8 cellular contexts compared by ENCODE assay signal in the genomic region with DNA sequence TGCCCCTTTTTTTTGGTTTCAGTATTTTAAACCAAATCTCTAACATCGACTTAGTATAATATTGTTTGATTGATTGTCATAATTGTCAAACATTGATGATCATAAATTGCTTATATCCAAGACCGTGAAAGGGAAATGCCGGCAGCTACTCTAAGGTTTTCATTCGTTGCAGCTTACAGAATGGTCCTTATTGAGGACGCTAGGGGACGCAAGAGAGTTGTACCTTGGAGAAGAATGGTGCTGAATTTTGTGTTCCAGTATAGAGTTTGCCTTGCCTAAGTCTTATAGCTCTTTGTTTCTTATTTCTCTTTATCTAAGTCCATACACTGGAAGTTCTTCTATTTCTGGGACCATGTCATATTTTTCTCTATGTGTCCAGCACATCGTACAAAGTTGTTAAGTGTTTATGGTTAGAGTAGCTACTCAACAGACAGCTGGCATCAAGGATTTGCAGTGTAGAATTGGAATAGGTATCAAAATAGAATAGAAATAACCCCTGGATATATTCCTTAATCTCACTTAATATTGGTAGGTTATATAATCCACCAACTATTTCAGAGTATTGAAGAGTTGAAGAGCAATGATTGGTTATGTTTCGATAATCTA.
DNase-seq lines count a peak whose midpoint lies in the region; ATAC-seq, FAIRE-seq and TF ChIP-seq lines count a peak whose summit lies in the region.
"Not testable (repeated sequence)": the region's sequence is repeated elsewhere in the genome, so short reads cannot be mapped to it uniquely, and the experiment has no call there.

No MANE protein-coding gene starts in this region.

- not testable (repeated sequence) for H2AK5ac ChIP-seq in H9 (ENCODE audit: insufficient read length, low read length)

- not testable (repeated sequence) for H3T11ph ChIP-seq in H9 (ENCODE audit: low read length)

- 0 out of 2 replicates have a peak, but pooled peaks have one; percentile 7 for ATAC-seq in PC-3
- ATAC-seq in right lobe of liver: peak; percentile 38 to 47 (median 43)

- H3K27ac Mint-ChIP-seq in CD14-positive monocyte, H9: not testable (repeated sequence)

- H3K9me2 ChIP-seq in PC-3 (replicated peaks; ENCODE audit: low read length): not testable (repeated sequence)

- H3K9ac ChIP-seq in H9 (ENCODE audit: extremely low read depth, insufficient read length, low read length); PC-3 (ENCODE audit: low read length): not testable (repeated sequence)

- POLR2A ChIA-PET in PC-3 (lab: Charles Lee; ENCODE audit: unreplicated experiment): interaction anchor here (1.1 kb wide), 1 partner anchor 68 kb away, joined by 3 read pairs; no protein-coding TSS in a partner anchor

- CTCF ChIA-PET in PC-3 (lab: Charles Lee): interaction anchor here (0.6 to 1.0 kb wide), 6 partner anchors 67 to 798 kb away, joined by 3 to 12 read pairs (median 4); a partner anchor contains a TSS

- H2BK5ac ChIP-seq in H9 (ENCODE audit: insufficient read length, low read length): not testable (repeated sequence)

- H3K9me3 ChIP-seq in H9 (ENCODE audit: control insufficient read depth, low read depth, low read length); PC-3 (ENCODE audit: low read length); adrenal gland (replicated peaks in 1 of 3); right lobe of liver; small intestine (ENCODE audit: control insufficient read depth, low read depth): not testable (repeated sequence)

- H3K4ac ChIP-seq in H9 (ENCODE audit: low read depth, low read length): not testable (repeated sequence)

- H3K14ac ChIP-seq in H9 (ENCODE audit: insufficient read depth, low read length): not testable (repeated sequence)

- not testable (repeated sequence) for H2BK120ac ChIP-seq in H9 (ENCODE audit: low read depth, low read length, poor library complexity, severe bottlenecking)

- not testable (repeated sequence) for H2BK20ac ChIP-seq in H9 (ENCODE audit: low read depth, low read length, poor library complexity, severe bottlenecking)

- H4K5ac ChIP-seq in H9 (ENCODE audit: insufficient read length, low read depth, low read length): not testable (repeated sequence)

- not testable (repeated sequence) for H3K79me2 ChIP-seq in H9 (ENCODE audit: insufficient read depth, low read length); PC-3 (ENCODE audit: low read length)

- not testable (repeated sequence) for H3K27me3 ChIP-seq in H9 (ENCODE audit: insufficient read depth, low read length); PC-3 (ENCODE audit: low read length); adrenal gland; right lobe of liver; small intestine (ENCODE audit: control insufficient read depth in 2 of 2, insufficient read depth in 2 of 2, low read length in 2 of 2)

- intact Hi-C loops in CD14-positive monocyte (cut with micrococcal nuclease); adrenal gland (cut with DNase I); right lobe of liver (cut with DNase I): not testable (repeated sequence)
- intact Hi-C loops in PC-3 (cut with micrococcal nuclease): loop anchor here (10.0 kb wide), 1 partner anchor 326 kb away; a partner anchor contains a TSS

- H3K56ac ChIP-seq in H9 (ENCODE audit: insufficient read length, low read depth, low read length): not testable (repeated sequence)

- not testable (repeated sequence) for DNase-seq in CD14-positive monocyte (ENCODE audit: low spot score); H9
- peak; percentile 70 for DNase-seq in NCI-H1694 treated with DMSO at 0.1 percent for 48 hours (lab: John Stamatoyannopoulos, UW)
- peak; percentile 79 for DNase-seq in PC-3
- peak; percentile 19 to 64 (median 28) for DNase-seq in adrenal gland
- peak; percentile 68 for DNase-seq in fibroblast of mammary gland (ENCODE audit: low read depth)
- DNase-seq in right lobe of liver: peak in 1 of 3 donors; percentile 46
- peak; percentile 77 for DNase-seq in small intestine

- H3K36me3 Mint-ChIP-seq in CD14-positive monocyte; H9 (ENCODE audit: insufficient read depth in 1 of 3, low read depth in 3 of 3): not testable (repeated sequence)

- not testable (repeated sequence) for H3K23me2 ChIP-seq in H9 (ENCODE audit: insufficient read length, low read depth, low read length, poor library complexity, severe bottlenecking)

- not testable (repeated sequence) for TF ChIP-seq POLR2A in adrenal gland (IDR thresholded peaks at IDR 0.05); right lobe of liver (IDR thresholded peaks at IDR 0.05)

- not testable (repeated sequence) for FAIRE-seq in small intestine (lab: Jason Lieb, UNC)

- H4K20me1 ChIP-seq in H9 (ENCODE audit: control insufficient read depth, insufficient read depth, insufficient read length); PC-3 (ENCODE audit: low read length): not testable (repeated sequence)

- not testable (repeated sequence) for H3F3A ChIP-seq in PC-3 (ENCODE audit: low read length, unreplicated experiment)

- not testable (repeated sequence) for H2BK15ac ChIP-seq in H9 (ENCODE audit: low read depth, low read length)

- WGBS in H9 (ENCODE audit: extremely low coverage, insufficient read length, low lambda C conversion rate): no CpG with 5 or more reads among the region's 8 CpGs
- WGBS in adrenal gland, 4 donors: 22 to 28% (median 25%) methylated on average over 8 of the region's 8 CpGs
- WGBS in right lobe of liver (ENCODE audit: insufficient coverage, low coverage, low lambda C conversion rate, missing lambda C conversion rate): 16% methylated on average over 8 of the region's 8 CpGs
- 3 to 23% (median 17%) methylated on average over 7 to 8 of the region's 8 CpGs for WGBS in small intestine, 3 donors

- not testable (repeated sequence) for H3K36me3 ChIP-seq in PC-3 (ENCODE audit: low read depth, low read length); adrenal gland (replicated peaks in 1 of 2); right lobe of liver; small intestine (ENCODE audit: control insufficient read depth in 2 of 2, insufficient read depth in 2 of 2, low read length in 2 of 2)

- H3K4me1 ChIP-seq in H9 (ENCODE audit: insufficient read depth, low read length); adrenal gland (replicated peaks in 1 of 2); right lobe of liver; small intestine (ENCODE audit: control insufficient read depth in 2 of 2, insufficient read depth in 1 of 2, low read depth in 1 of 2, low read length in 1 of 2): not testable (repeated sequence)
- peaks cover 11% of the 10 kb centered on the region; the same call in 1 of the 2 replicates for H3K4me1 ChIP-seq in PC-3 (ENCODE audit: insufficient read depth, low read length)

- H4K91ac ChIP-seq in H9 (ENCODE audit: insufficient read length, low read depth, low read length): not testable (repeated sequence)

- not testable (repeated sequence) for H3K79me1 ChIP-seq in H9 (ENCODE audit: insufficient read depth, low read depth, low read length, poor library complexity, severe bottlenecking)

- H4K8ac ChIP-seq in H9 (replicated peaks; ENCODE audit: insufficient read length, low read depth, low read length): not testable (repeated sequence)

- H2BK12ac ChIP-seq in H9 (ENCODE audit: insufficient read length, low read depth, low read length): not testable (repeated sequence)

- H3K18ac ChIP-seq in H9 (ENCODE audit: insufficient read length, low read depth, low read length): not testable (repeated sequence)

- not testable (repeated sequence) for H3K4me2 ChIP-seq in H9 (ENCODE audit: insufficient read depth, insufficient read length, low read length)
- H3K4me2 ChIP-seq in PC-3 (ENCODE audit: low read length): peak overlapping the region; percentile 73

- not testable (repeated sequence) for H3K4me1 Mint-ChIP-seq in CD14-positive monocyte, H9

- peaks cover 31 to 52% (median 39%) of the 10 kb centered on the region in 3 donors for H3K27me3 Mint-ChIP-seq in CD14-positive monocyte (ENCODE audit: low read depth in 3 of 3)
- peaks cover 15% of the 10 kb centered on the region for H3K27me3 Mint-ChIP-seq in H9 (ENCODE audit: low read depth)

- peak overlapping the region; percentile 44; the same call in 1 of the 2 replicates for H3K4me3 ChIP-seq in PC-3 (ENCODE audit: low read length)
- H3K4me3 ChIP-seq in adrenal gland; fibroblast of mammary gland (ENCODE audit: control insufficient read depth, low read depth, low read length); right lobe of liver; small intestine (ENCODE audit: low read depth in 1 of 2, low read length in 2 of 2): not testable (repeated sequence)

- TF ChIP-seq CTCF in CD14-positive monocyte (IDR thresholded peaks at IDR 0.05) (peak; percentile 74), H9 (conservative IDR thresholded peaks at IDR 0.05) (peak; percentile 81), PC-3 (conservative IDR thresholded peaks at IDR 0.05; ENCODE audit: low read depth, low read length) (peak; percentile 67), adrenal gland (IDR thresholded peaks at IDR 0.05) (peak; percentile 37 to 76 (median 60)), fibroblast of mammary gland (conservative IDR thresholded peaks at IDR 0.05; ENCODE audit: control insufficient read depth, insufficient read depth, low read depth, low read length) (peak; percentile 68), right lobe of liver (IDR thresholded peaks at IDR 0.05) (peak; percentile 75 to 86 (median 78))

- not testable (repeated sequence) for H2AFZ ChIP-seq in H9 (ENCODE audit: low read length)
- peak overlapping the region; percentile 65; the same call in 1 of the 2 replicates for H2AFZ ChIP-seq in PC-3 (ENCODE audit: low read length)

- not testable (repeated sequence) for H3K4me3 Mint-ChIP-seq in CD14-positive monocyte, H9

- not testable (repeated sequence) for H3K9me3 Mint-ChIP-seq in CD14-positive monocyte, H9

- not testable (repeated sequence) for H3K23ac ChIP-seq in H9 (ENCODE audit: insufficient read length, low read depth, low read length)

- BruUV-seq in PC-3 (replicated peaks; lab: Mats Ljungman, UMichigan): not testable (repeated sequence)

- not testable (repeated sequence) for H3K27ac ChIP-seq in H9 (ENCODE audit: insufficient read length, low read depth, low read length); PC-3 (ENCODE audit: low read length); adrenal gland; right lobe of liver; small intestine (ENCODE audit: low read depth in 1 of 2, low read length in 1 of 2)
